Comparison of ENCODE assay signal across 7 cellular contexts in the genomic region with DNA sequence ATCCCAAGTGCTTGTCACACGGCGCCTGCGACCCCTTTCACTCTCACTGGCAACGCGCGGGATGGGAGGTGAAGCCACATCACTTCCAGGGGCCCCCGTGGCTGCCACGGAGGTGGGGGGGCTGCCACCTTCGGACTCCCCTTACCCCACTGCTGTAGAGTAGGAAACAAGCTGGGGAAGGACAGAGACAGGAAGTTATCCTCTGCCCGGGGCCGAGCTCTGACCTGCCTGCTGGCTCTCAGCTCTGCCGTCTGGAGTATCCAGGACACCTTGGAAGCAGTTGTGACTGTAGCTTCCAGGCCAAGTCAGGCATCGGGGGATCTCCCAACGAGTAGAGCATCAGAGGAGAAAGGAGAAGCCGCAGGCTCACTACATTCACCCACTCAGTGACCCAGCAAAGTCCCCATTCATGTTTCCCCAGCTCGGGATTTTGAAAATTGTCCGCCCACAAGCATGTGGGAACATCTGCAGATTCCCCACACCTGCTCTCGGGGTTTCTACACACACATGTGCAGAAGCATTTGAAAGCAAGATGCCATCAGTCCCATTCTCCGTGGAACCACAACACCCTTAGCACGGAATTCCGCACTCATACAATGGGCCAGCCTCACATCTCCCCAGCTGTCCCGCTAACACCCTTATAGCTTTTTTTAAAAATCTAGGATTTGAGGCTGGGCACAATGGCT. TPM values are rescaled to one million over a fixed set of nuclear protein-coding genes. Genes with fewer than 3 reads are reported as not detected.
DNase-seq lines count a peak whose midpoint lies in the region; ATAC-seq, FAIRE-seq and TF ChIP-seq lines count a peak whose summit lies in the region.

No MANE protein-coding gene starts in this region.

- peak overlapping the region; percentile 20 to 57 (median 32) for H3K4me3 ChIP-seq in Peyer's patch
- peak overlapping the region; percentile 41 to 56 (median 47) for H3K4me3 ChIP-seq in gastrocnemius medialis

- TF ChIP-seq POLR2A in GM12892 (IDR thresholded peaks at IDR 0.05; ENCODE audit: low read depth, low read length) (no peak), Peyer's patch (IDR thresholded peaks at IDR 0.05) (no peak), gastrocnemius medialis (IDR thresholded peaks at IDR 0.05) (no peak)

- ATAC-seq in gastrocnemius medialis (no peak), GM18858 (IDR thresholded peaks at IDR 0.05; ENCODE audit: unreplicated experiment) (no peak), HG02870 (IDR thresholded peaks at IDR 0.05; ENCODE audit: unreplicated experiment) (no peak)

- peak; percentile 28 for DNase-seq in GM12892 (ENCODE audit: insufficient read length)
- no peak for DNase-seq in Peyer's patch
- peak; percentile 16 to 35 for DNase-seq in frontal cortex (ENCODE audit: low spot score in 2 of 2)
- DNase-seq in gastrocnemius medialis: no peak
- no peak for DNase-seq in NCI-H2107 treated with DMSO at 0.1 percent for 48 hours (lab: John Stamatoyannopoulos, UW; ENCODE audit: unreplicated experiment)

- no peaks in the 10 kb centered on the region for H3K4me1 ChIP-seq in Peyer's patch
- no peaks in the 10 kb centered on the region for H3K4me1 ChIP-seq in gastrocnemius medialis

- no peaks in the 10 kb centered on the region for H3K36me3 ChIP-seq in Peyer's patch
- H3K36me3 ChIP-seq in gastrocnemius medialis: no peaks in the 10 kb centered on the region

- H3K27ac ChIP-seq in Peyer's patch: peak overlapping the region in 1 of 4 donors; percentile 17
- H3K27ac ChIP-seq in gastrocnemius medialis: no peak overlapping the region

- H3K27me3 ChIP-seq in Peyer's patch: no peaks in the 10 kb centered on the region
- peaks cover 0 to 10% (median 8%) of the 10 kb centered on the region in 3 donors for H3K27me3 ChIP-seq in gastrocnemius medialis

- no peak for FAIRE-seq in GM12892 (lab: Jason Lieb, UNC)
- FAIRE-seq in frontal cortex (lab: Jason Lieb, UNC): no peak

- TF ChIP-seq CTCF in Peyer's patch (IDR thresholded peaks at IDR 0.05) (no peak), gastrocnemius medialis (IDR thresholded peaks at IDR 0.05 in 4 of 5, conservative IDR thresholded peaks at IDR 0.05 in 1 of 5) (no peak)

- in situ Hi-C loops in gastrocnemius medialis (cut with MboI; ENCODE audit: low sequenced_read_pairs in 4 of 4): no loop called here

- H3K9me3 ChIP-seq in Peyer's patch (no peaks in the 10 kb centered on the region), gastrocnemius medialis (no peaks in the 10 kb centered on the region)

- intact Hi-C loops in gastrocnemius medialis (cut with DNase I; ENCODE audit: low total_unique reads): no loop called here

RNA-seq across cellular contexts. Expression of a gene that starts 10.8 kb away (rescaled TPM):
- not detected for polyA plus RNA-seq in GM12892 (2012; ENCODE audit: missing spikeins)
- total RNA-seq in Peyer's patch: 1 to 10 TPM; 1.2 to 8.3 (median 2.4) TPM
- total RNA-seq in frontal cortex: 165 TPM
- 1 to 10 TPM in 2 of 4 donors, under 1 TPM in 2; 0.59 to 2.2 (median 1.4) TPM for total RNA-seq in gastrocnemius medialis

RNA-seq across cellular contexts. Expression of a gene that starts 25.1 kb away (rescaled TPM):
- polyA plus RNA-seq in GM12892 (2012; ENCODE audit: missing spikeins): 239 TPM
- 100 to 1,000 TPM in 1 of 4 donors, 10 to 100 TPM in 3; 90.0 to 113 (median 96.4) TPM for total RNA-seq in Peyer's patch
- total RNA-seq in frontal cortex: 84.4 TPM
- total RNA-seq in gastrocnemius medialis: 100 to 1,000 TPM in 2 of 4 donors, 10 to 100 TPM in 2; 73.9 to 111 (median 93.4) TPM

RNA-seq across cellular contexts. Expression of a gene that starts 25.4 kb away (rescaled TPM):
- polyA plus RNA-seq in GM12892 (2012; ENCODE audit: missing spikeins): 33.2 TPM
- total RNA-seq in Peyer's patch (100 to 1,000 TPM; 108 to 153 (median 126) TPM), frontal cortex (49.7 TPM), gastrocnemius medialis (10 to 100 TPM; 79.8 to 92.7 (median 86.4) TPM)

RNA-seq across cellular contexts. Expression of a gene that starts 38.7 kb away (rescaled TPM):
- polyA plus RNA-seq in GM12892 (2012; ENCODE audit: missing spikeins): 0.32 TPM
- total RNA-seq in Peyer's patch (1 to 10 TPM in 1 of 4 donors, not detected in 3; 1.7 TPM), frontal cortex (under 0.01 TPM), gastrocnemius medialis (10 to 100 TPM; 30.3 to 39.9 (median 33.8) TPM)

RNA-seq across cellular contexts. Expression of a gene that starts 55.5 kb away (rescaled TPM):
- not detected for polyA plus RNA-seq in GM12892 (2012; ENCODE audit: missing spikeins)
- total RNA-seq in Peyer's patch (10 to 100 TPM in 1 of 4 donors, 1 to 10 TPM in 3; 2.7 to 25.6 (median 7.6) TPM), frontal cortex (0.82 TPM), gastrocnemius medialis (1 to 10 TPM in 1 of 4 donors, under 1 TPM in 3; 0.10 to 1.1 (median 0.13) TPM)

Comparison
In these comparisons a context has a peak if more than half of its experiments do, and no peak if none do; other contexts are left out.
1. DNase-seq: peak in GM12892 (single experiment) and frontal cortex (2 of 2); none in Peyer's patch (0 of 3), gastrocnemius medialis (0 of 2) and NCI-H2107 treated with DMSO at 0.1 percent for 48 hours (single experiment).
2. RNA of a gene that starts 10.8 kb away (total RNA-seq): 165 TPM in frontal cortex (single experiment); 1.2 to 8.3 TPM in Peyer's patch and 0.59 to 2.2 TPM in gastrocnemius medialis; every median in the first group is over 10 times any median in the second.